8 cellular contexts compared by ENCODE assay signal in genomic region chr1:38860464-38860816, GRCh38. TPM values are rescaled to one million over a fixed set of nuclear protein-coding genes. Genes with fewer than 3 reads are reported as not detected.
A peak's percentile ranks its signal among the peaks of the same experiment; 100 is the strongest.
DNase-seq lines count a peak whose midpoint lies in the region; ATAC-seq, FAIRE-seq and TF ChIP-seq lines count a peak whose summit lies in the region.

No MANE protein-coding gene starts in this region.

- H3K9me3 ChIP-seq in HAP-1 (no peaks in the 10 kb centered on the region), skeletal muscle tissue (ENCODE audit: control insufficient read depth in 3 of 3, low read length in 3 of 3) (no peaks in the 10 kb centered on the region)

- H3K9me3 Mint-ChIP-seq in T-cell: no peaks in the 10 kb centered on the region

- DNase-seq in HAP-1 (ENCODE audit: low spot score in 2 of 2): no peak
- DNase-seq in T-cell: no peak
- DNase-seq in foreskin melanocyte: peak; percentile 23
- no peak for DNase-seq in NCI-H446 treated with DMSO at 0.1 percent for 48 hours (lab: John Stamatoyannopoulos, UW)
- DNase-seq in GM12892 (ENCODE audit: insufficient read length): no peak

- H3K9ac ChIP-seq in skeletal muscle tissue (ENCODE audit: low read depth in 1 of 3, low read length in 3 of 3): peak overlapping the region; percentile 87 to 97 (median 88)

- in situ Hi-C loops in HAP-1 (cut with MboI; ENCODE audit: low sequenced_read_pairs): no loop called here

- ATAC-seq in T-cell (replicated peaks in 1 of 4) (no peak), HG02763 (IDR thresholded peaks at IDR 0.05; ENCODE audit: unreplicated experiment) (no peak), GM18519 (IDR thresholded peaks at IDR 0.05; ENCODE audit: low FRiP score, unreplicated experiment) (no peak)

- peak overlapping the region; percentile 77 for H3K27ac ChIP-seq in skeletal muscle tissue (ENCODE audit: low read depth, low read length)

- H3K36me3 ChIP-seq in HAP-1 (replicated peaks) (peaks cover 15% of the 10 kb centered on the region), skeletal muscle tissue (ENCODE audit: control insufficient read depth in 3 of 3, insufficient read depth in 3 of 3, low read length in 3 of 3) (peaks cover 9 to 11% (median 11%) of the 10 kb centered on the region in 3 donors)

- CTCF ChIA-PET in T-cell (lab: Charles Lee): no interaction called here

- H3K4me3 ChIP-seq in HAP-1 (peak overlapping the region; percentile 69), skeletal muscle tissue (ENCODE audit: low read length in 3 of 3) (peak overlapping the region; percentile 89 to 98 (median 92))

- H3K4me1 ChIP-seq in HAP-1 (peaks cover 8% of the 10 kb centered on the region), skeletal muscle tissue (ENCODE audit: control insufficient read depth in 3 of 3, insufficient read depth in 3 of 3, low read length in 3 of 3) (peaks cover 31 to 57% (median 35%) of the 10 kb centered on the region in 3 donors)

- H3K36me3 Mint-ChIP-seq in T-cell: peaks cover 11% of the 10 kb centered on the region

- peak overlapping the region; percentile 81 to 94 (median 90) for H3K4me3 Mint-ChIP-seq in T-cell

- no peak for TF ChIP-seq POLR2A in GM12892 (IDR thresholded peaks at IDR 0.05; ENCODE audit: low read depth, low read length)

- no peaks in the 10 kb centered on the region for H3K27me3 Mint-ChIP-seq in T-cell

- POLR2A ChIA-PET in T-cell (lab: Charles Lee): no interaction called here

- H3K27me3 ChIP-seq in HAP-1 (ENCODE audit: low read depth): no peaks in the 10 kb centered on the region
- H3K27me3 ChIP-seq in skeletal muscle tissue (ENCODE audit: control insufficient read depth in 3 of 3, insufficient read depth in 3 of 3, low read length in 3 of 3): no peaks in the 10 kb centered on the region

- FAIRE-seq in GM12892 (lab: Jason Lieb, UNC): no peak

- H3K4me1 Mint-ChIP-seq in T-cell: peaks cover 46 to 71% (median 62%) of the 10 kb centered on the region in 3 donors

- H3K27ac Mint-ChIP-seq in T-cell: peak overlapping the region; percentile 76 to 83

RNA-seq across cellular contexts. Expression of gene RRAGC, which starts 0.9 kb away (rescaled TPM):
- 10 to 100 TPM; 14.8 to 22.1 (median 18.8) TPM for total RNA-seq in T-cell
- total RNA-seq in skeletal muscle tissue: 17.7 TPM
- polyA plus RNA-seq in GM12892 (2012; ENCODE audit: missing spikeins): 19.4 TPM

RNA-seq across cellular contexts. Expression of gene MYCBP, which starts 12.7 kb away (rescaled TPM):
- total RNA-seq in T-cell (10 to 100 TPM in 4 of 5 donors, 1 to 10 TPM in 1; 7.0 to 19.4 (median 17.2) TPM), skeletal muscle tissue (10.4 TPM)
- polyA plus RNA-seq in GM12892 (2012; ENCODE audit: missing spikeins): 25.3 TPM

RNA-seq across cellular contexts. Expression of gene GJA9, which starts 20.9 kb away (rescaled TPM):
- not detected for total RNA-seq in T-cell
- total RNA-seq in skeletal muscle tissue: not detected
- polyA plus RNA-seq in GM12892 (2012; ENCODE audit: missing spikeins): 0.45 TPM
